Comparison of ENCODE assay signal across 1 cellular context in genomic region chr12:56636118-56636674, GRCh38.
A peak's percentile ranks its signal among the peaks of the same experiment; 100 is the strongest.
TF ChIP-seq lines count a peak whose summit lies in the region.

No MANE protein-coding gene starts in this region.

TF ChIP-seq in K562, 482 proteins besides CTCF, POLR2A, EP300 and RAD21 (continued from another document and continues in another):
- TF ChIP-seq MECOM (CRISPR knock-in tag; IDR thresholded peaks at IDR 0.05) (no peak), PURB (CRISPR knock-in tag; IDR thresholded peaks at IDR 0.05; ENCODE audit: low read depth) (no peak), NR0B1 (IDR thresholded peaks at IDR 0.05; ENCODE audit: partially characterized antibody) (no peak), ZNF174 (CRISPR knock-in tag; IDR thresholded peaks at IDR 0.05) (no peak), CEBPG (CRISPR knock-in tag; IDR thresholded peaks at IDR 0.05) (no peak), CEBPG (tag; conservative IDR thresholded peaks at IDR 0.05 in 1 of 2, IDR thresholded peaks at IDR 0.05 in 1 of 2) (no peak), STAT6 (CRISPR knock-in tag; IDR thresholded peaks at IDR 0.05) (0 out of 2 replicates have a peak, but pooled peaks have one; percentile 55), NR1H2 (CRISPR knock-in tag; IDR thresholded peaks at IDR 0.05) (no peak), NFE2 (IDR thresholded peaks at IDR 0.05; ENCODE audit: low read depth) (peak; percentile 81; the same call in 1 of the 2 replicates), LCOR (CRISPR knock-in tag; IDR thresholded peaks at IDR 0.05) (0 out of 2 replicates have a peak, but pooled peaks have one; percentile 3), ZNF586 (CRISPR knock-in tag; conservative IDR thresholded peaks at IDR 0.05) (no peak), CCNT2 (IDR thresholded peaks at IDR 0.05; ENCODE audit: borderline replicate concordance, extremely low read depth, insufficient read length, low read depth, low read length) (peak; percentile 4), MYBL2 (IDR thresholded peaks at IDR 0.05; ENCODE audit: low read depth) (no peak), MYBL2 (CRISPR knock-in tag; IDR thresholded peaks at IDR 0.05; ENCODE audit: borderline replicate concordance) (no peak), SMARCB1 (IDR thresholded peaks at IDR 0.05; ENCODE audit: insufficient read length, low read depth) (no peak), ZC3H4 (CRISPR knock-in tag; IDR thresholded peaks at IDR 0.05; ENCODE audit: borderline replicate concordance) (no peak; the same call in 1 of the 2 replicates), ZNF143 (CRISPR knock-in tag; IDR thresholded peaks at IDR 0.05) (no peak), PPARD (CRISPR knock-in tag; IDR thresholded peaks at IDR 0.05) (no peak), POU5F1 (IDR thresholded peaks at IDR 0.05; ENCODE audit: borderline replicate concordance, low read depth, low read length, partially characterized antibody) (no peak), HMGN3 (IDR thresholded peaks at IDR 0.05; ENCODE audit: borderline replicate concordance, extremely low read depth, insufficient read length, low read depth, low read length) (no peak), ZNF134 (CRISPR knock-in tag; conservative IDR thresholded peaks at IDR 0.05) (no peak), ZBTB26 (CRISPR knock-in tag; IDR thresholded peaks at IDR 0.05) (peak; percentile 56; the same call in 1 of the 2 replicates), U2AF2 (optimal IDR thresholded peaks at IDR 0.05; ENCODE audit: low read depth, low read length) (no peak), ETV6 (IDR thresholded peaks at IDR 0.05; ENCODE audit: borderline replicate concordance in 1 of 2, low read depth in 2 of 2, low read length in 1 of 2) (no peak), ETV6 (CRISPR knock-in tag; IDR thresholded peaks at IDR 0.05; ENCODE audit: borderline replicate concordance) (no peak), HNRNPUL1 (IDR thresholded peaks at IDR 0.05; ENCODE audit: low read length) (no peak), RBM22 (IDR thresholded peaks at IDR 0.05; ENCODE audit: low read depth, low read length, poor library complexity, severe bottlenecking) (no peak), ZNF133 (CRISPR knock-in tag; IDR thresholded peaks at IDR 0.05) (no peak; the same call in 1 of the 2 replicates), ASH1L (IDR thresholded peaks at IDR 0.05; ENCODE audit: borderline replicate concordance, low read depth, partially characterized antibody) (no peak), REST (CRISPR knock-in tag; IDR thresholded peaks at IDR 0.05; ENCODE audit: low read depth) (no peak; the same call in 1 of the 2 replicates), COPS2 (conservative IDR thresholded peaks at IDR 0.05) (no peak)
- TF ChIP-seq, protein P1, sequence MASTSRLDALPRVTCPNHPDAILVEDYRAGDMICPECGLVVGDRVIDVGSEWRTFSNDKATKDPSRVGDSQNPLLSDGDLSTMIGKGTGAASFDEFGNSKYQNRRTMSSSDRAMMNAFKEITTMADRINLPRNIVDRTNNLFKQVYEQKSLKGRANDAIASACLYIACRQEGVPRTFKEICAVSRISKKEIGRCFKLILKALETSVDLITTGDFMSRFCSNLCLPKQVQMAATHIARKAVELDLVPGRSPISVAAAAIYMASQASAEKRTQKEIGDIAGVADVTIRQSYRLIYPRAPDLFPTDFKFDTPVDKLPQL (IDR thresholded peaks at IDR 0.05; ENCODE audit: extremely low read depth, insufficient read length) = no peak
- TF ChIP-seq, protein P2, sequence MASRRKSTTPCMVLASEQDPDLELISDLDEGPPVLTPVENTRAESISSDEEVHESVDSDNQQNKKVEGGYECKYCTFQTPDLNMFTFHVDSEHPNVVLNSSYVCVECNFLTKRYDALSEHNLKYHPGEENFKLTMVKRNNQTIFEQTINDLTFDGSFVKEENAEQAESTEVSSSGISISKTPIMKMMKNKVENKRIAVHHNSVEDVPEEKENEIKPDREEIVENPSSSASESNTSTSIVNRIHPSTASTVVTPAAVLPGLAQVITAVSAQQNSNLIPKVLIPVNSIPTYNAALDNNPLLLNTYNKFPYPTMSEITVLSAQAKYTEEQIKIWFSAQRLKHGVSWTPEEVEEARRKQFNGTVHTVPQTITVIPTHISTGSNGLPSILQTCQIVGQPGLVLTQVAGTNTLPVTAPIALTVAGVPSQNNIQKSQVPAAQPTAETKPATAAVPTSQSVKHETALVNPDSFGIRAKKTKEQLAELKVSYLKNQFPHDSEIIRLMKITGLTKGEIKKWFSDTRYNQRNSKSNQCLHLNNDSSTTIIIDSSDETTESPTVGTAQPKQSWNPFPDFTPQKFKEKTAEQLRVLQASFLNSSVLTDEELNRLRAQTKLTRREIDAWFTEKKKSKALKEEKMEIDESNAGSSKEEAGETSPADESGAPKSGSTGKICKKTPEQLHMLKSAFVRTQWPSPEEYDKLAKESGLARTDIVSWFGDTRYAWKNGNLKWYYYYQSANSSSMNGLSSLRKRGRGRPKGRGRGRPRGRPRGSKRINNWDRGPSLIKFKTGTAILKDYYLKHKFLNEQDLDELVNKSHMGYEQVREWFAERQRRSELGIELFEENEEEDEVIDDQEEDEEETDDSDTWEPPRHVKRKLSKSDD (conservative IDR thresholded peaks at IDR 0.05; ENCODE audit: low read length) = no peak
- TF ChIP-seq, protein P3, sequence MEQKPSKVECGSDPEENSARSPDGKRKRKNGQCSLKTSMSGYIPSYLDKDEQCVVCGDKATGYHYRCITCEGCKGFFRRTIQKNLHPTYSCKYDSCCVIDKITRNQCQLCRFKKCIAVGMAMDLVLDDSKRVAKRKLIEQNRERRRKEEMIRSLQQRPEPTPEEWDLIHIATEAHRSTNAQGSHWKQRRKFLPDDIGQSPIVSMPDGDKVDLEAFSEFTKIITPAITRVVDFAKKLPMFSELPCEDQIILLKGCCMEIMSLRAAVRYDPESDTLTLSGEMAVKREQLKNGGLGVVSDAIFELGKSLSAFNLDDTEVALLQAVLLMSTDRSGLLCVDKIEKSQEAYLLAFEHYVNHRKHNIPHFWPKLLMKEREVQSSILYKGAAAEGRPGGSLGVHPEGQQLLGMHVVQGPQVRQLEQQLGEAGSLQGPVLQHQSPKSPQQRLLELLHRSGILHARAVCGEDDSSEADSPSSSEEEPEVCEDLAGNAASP (IDR thresholded peaks at IDR 0.05) = no peak
- TF ChIP-seq, protein P4, sequence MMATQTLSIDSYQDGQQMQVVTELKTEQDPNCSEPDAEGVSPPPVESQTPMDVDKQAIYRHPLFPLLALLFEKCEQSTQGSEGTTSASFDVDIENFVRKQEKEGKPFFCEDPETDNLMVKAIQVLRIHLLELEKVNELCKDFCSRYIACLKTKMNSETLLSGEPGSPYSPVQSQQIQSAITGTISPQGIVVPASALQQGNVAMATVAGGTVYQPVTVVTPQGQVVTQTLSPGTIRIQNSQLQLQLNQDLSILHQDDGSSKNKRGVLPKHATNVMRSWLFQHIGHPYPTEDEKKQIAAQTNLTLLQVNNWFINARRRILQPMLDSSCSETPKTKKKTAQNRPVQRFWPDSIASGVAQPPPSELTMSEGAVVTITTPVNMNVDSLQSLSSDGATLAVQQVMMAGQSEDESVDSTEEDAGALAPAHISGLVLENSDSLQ (IDR thresholded peaks at IDR 0.05) = peak; percentile 95
- TF ChIP-seq, protein P5, sequence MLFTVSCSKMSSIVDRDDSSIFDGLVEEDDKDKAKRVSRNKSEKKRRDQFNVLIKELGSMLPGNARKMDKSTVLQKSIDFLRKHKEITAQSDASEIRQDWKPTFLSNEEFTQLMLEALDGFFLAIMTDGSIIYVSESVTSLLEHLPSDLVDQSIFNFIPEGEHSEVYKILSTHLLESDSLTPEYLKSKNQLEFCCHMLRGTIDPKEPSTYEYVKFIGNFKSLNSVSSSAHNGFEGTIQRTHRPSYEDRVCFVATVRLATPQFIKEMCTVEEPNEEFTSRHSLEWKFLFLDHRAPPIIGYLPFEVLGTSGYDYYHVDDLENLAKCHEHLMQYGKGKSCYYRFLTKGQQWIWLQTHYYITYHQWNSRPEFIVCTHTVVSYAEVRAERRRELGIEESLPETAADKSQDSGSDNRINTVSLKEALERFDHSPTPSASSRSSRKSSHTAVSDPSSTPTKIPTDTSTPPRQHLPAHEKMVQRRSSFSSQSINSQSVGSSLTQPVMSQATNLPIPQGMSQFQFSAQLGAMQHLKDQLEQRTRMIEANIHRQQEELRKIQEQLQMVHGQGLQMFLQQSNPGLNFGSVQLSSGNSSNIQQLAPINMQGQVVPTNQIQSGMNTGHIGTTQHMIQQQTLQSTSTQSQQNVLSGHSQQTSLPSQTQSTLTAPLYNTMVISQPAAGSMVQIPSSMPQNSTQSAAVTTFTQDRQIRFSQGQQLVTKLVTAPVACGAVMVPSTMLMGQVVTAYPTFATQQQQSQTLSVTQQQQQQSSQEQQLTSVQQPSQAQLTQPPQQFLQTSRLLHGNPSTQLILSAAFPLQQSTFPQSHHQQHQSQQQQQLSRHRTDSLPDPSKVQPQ (CRISPR knock-in tag; IDR thresholded peaks at IDR 0.05; ENCODE audit: borderline replicate concordance) = no peak; the same call in 1 of the 2 replicates
- TF ChIP-seq, protein P6, sequence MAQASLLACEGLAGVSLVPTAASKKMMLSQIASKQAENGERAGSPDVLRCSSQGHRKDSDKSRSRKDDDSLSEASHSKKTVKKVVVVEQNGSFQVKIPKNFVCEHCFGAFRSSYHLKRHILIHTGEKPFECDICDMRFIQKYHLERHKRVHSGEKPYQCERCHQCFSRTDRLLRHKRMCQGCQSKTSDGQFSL (CRISPR knock-in tag; IDR thresholded peaks at IDR 0.05) = 0 out of 2 replicates have a peak, but pooled peaks have one; percentile 26
- TF ChIP-seq, protein P6 (tag; IDR thresholded peaks at IDR 0.05) = 0 out of 4 replicates have a peak, but pooled peaks of 1 of the 2 experiments have one; percentile 20
- TF ChIP-seq, protein P7, sequence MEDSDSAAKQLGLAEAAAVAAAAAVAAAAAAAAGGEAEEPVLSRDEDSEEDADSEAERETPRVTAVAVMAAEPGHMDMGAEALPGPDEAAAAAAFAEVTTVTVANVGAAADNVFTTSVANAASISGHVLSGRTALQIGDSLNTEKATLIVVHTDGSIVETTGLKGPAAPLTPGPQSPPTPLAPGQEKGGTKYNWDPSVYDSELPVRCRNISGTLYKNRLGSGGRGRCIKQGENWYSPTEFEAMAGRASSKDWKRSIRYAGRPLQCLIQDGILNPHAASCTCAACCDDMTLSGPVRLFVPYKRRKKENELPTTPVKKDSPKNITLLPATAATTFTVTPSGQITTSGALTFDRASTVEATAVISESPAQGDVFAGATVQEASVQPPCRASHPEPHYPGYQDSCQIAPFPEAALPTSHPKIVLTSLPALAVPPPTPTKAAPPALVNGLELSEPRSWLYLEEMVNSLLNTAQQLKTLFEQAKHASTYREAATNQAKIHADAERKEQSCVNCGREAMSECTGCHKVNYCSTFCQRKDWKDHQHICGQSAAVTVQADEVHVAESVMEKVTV (CRISPR knock-in tag; IDR thresholded peaks at IDR 0.05) = no peak
